Comparison of ENCODE assay signal across 28 cellular contexts in genomic region chr15:62500325-62500724, GRCh38.
"Had no signal": no experiment of that assay in that cellular context is flagged by ENCODE, and none has a peak within 500 bp of the region (broad histone marks: within the 10 kb centered on the region; RNA-seq: fewer than 3 reads in every experiment).

No MANE protein-coding gene starts in this region.

- DNase-seq: naive B cell; naive thymus-derived CD8-positive, alpha-beta T cell; nephron progenitor cell; nucleus accumbens; pancreas; posterior cingulate gyrus; psoas muscle; right cardiac atrium; spleen; stimulated activated CD4-positive, alpha-beta T cell treated with anti-CD3 and anti-CD28 coated beads, Interleukin-12 subunit alpha, Interleukin-12 subunit beta, amount 100 ng/mL, for 4 hours; stimulated activated CD4-positive, alpha-beta T cell treated with anti-CD3 and anti-CD28 coated beads, Interleukin-1b, Interleukin-23, amount 100 ng/mL, for 48 hours; stimulated activated CD4-positive, alpha-beta T cell treated with anti-CD3 and anti-CD28 coated beads, Interleukin-4, amount 100 ng/mL, for 1 hour; stimulated activated CD4-positive, alpha-beta T cell treated with anti-CD3 and anti-CD28 coated beads, Interleukin-4, amount 100 ng/mL, for 4 hours; stimulated activated CD8-positive, alpha-beta memory T cell treated with anti-CD3 and anti-CD28 coated beads, Interleukin-4, amount 100 ng/mL, for 48 hours; stimulated activated naive CD4-positive, alpha-beta T cell; stimulated activated naive CD8-positive, alpha-beta T cell treated with anti-CD3 and anti-CD28 coated beads, Interleukin-15, amount 100 ng/mL, for 72 hours; stimulated activated naive CD8-positive, alpha-beta T cell treated with anti-CD3 and anti-CD28 coated beads, Interleukin-15, Interleukin-2, amounts not matched to agents 100 U/mL and 50 U/mL, for 24 hours; thyroid gland; upper lobe of right lung; uterus had no signal

- H3K4me2 ChIP-seq: smooth muscle cell had no signal

- H3K4me3 ChIP-seq: pancreas, psoas muscle, skin epidermis, smooth muscle cell, spleen, thoracic aorta, thyroid gland, tibial nerve, upper lobe of right lung, uterus had no signal

- H3K9me3 ChIP-seq: neutrophil, pancreas, psoas muscle, spleen, thoracic aorta, thyroid gland, tibial nerve, upper lobe of right lung, uterus had no signal

- H3K4me1 ChIP-seq: uterus had no signal

- FAIRE-seq: pancreas had no signal

- H3K27ac ChIP-seq: neutrophil, pancreas, psoas muscle, skin epidermis, spleen, thyroid gland, upper lobe of right lung, uterus had no signal

- ATAC-seq: naive thymus-derived CD8-positive, alpha-beta T cell; natural killer cell treated with Interleukin-12 subunit alpha and Interleukin-12 subunit beta and Interleukin-15 and Interleukin-18, amount 100 ng/mL, for 72 hours; pancreas; psoas muscle; right cardiac atrium; sciatic nerve; stimulated activated memory B cell treated with anti-CD40 and anti-IgM and Interleukin-4, amounts not matched to agents 10 μg/mL and 1 μg/mL and 100 μg/mL, for 72 hours; stimulated activated naive CD8-positive, alpha-beta T cell treated with anti-CD3 and anti-CD28 coated beads, Interleukin-15, amount 100 ng/mL, for 72 hours; stimulated activated naive CD8-positive, alpha-beta T cell treated with anti-CD3 and anti-CD28 coated beads, Interleukin-15, Interleukin-2, amounts not matched to agents 100 U/mL and 50 U/mL, for 24 hours; upper lobe of right lung had no signal

- H3K36me3 ChIP-seq: neutrophil, pancreas, spleen, thoracic aorta, thyroid gland, tibial nerve, upper lobe of right lung, uterus had no signal

- H3K27me3 ChIP-seq: neutrophil, pancreas, spleen, thyroid gland, tibial nerve, upper lobe of right lung, uterus had no signal
